Comparison of ENCODE assay signal across 10 cellular contexts in the genomic region with DNA sequence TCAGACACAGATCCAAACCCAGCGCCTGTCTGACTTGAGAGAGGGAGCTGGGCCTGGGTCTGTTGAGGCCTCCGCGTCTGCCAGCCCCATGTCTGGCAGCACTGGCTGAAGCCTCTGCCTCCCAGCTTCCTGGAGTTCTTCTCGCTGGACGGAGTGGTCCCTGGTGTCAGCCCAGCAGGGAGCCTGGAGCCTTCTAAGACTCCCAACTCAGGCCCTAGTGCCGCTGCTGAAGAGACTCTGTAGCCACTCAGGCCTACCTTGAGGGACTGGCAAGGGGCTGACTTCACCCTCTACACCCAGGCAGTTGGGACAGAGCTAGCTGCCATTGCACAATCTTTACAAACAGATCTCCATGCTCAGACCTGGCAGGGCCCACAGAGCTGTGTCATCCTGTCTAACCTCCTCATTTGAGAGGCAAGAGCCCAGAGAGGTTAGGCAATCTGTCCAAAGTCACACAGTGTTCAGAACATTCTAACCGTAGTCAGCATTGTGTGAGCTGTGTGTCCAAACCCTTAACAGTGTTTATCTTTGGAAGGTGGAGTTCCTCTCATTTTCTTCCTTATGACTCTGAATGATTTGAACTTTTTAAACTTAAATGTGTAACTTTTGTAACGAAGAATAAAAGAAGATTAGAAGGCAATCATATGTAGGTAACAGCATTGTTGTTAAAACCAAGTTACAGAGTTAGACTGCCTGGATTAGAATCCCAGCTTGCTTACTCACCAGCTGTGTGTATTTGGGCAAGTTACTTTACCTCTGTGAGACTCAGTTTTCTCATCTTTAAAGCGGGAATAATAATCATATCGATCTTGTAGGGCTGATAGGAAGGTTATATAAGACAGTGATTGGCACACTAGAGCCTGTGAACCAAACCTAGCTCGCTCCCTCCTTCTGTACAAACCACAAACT. TPM values are rescaled to one million over a fixed set of nuclear protein-coding genes. Genes with fewer than 3 reads are reported as not detected.
DNase-seq lines count a peak whose midpoint lies in the region; ATAC-seq, FAIRE-seq and TF ChIP-seq lines count a peak whose summit lies in the region.
"Had no signal": no experiment of that assay in that cellular context is flagged by ENCODE, and none has a peak within 500 bp of the region (broad histone marks: within the 10 kb centered on the region; RNA-seq: fewer than 3 reads in every experiment).

No MANE protein-coding gene starts in this region.

- peak overlapping the region; percentile 96 for H3K27ac Mint-ChIP-seq in Caco-2 (ENCODE audit: unreplicated experiment)

- FAIRE-seq in frontal cortex (lab: Jason Lieb, UNC) = no peak
- FAIRE-seq: pancreas had no signal

- H3K27me3 Mint-ChIP-seq in Caco-2 (ENCODE audit: insufficient read depth, unreplicated experiment) = no peaks in the 10 kb centered on the region

- peaks cover 21% of the 10 kb centered on the region for H3K36me3 Mint-ChIP-seq in Caco-2 (ENCODE audit: insufficient read depth, unreplicated experiment)

- H3K27me3 ChIP-seq in Caco-2 (replicated peaks; ENCODE audit: control insufficient read depth, insufficient read depth, low read length) = no peaks in the 10 kb centered on the region
- H3K27me3 ChIP-seq in Panc1 (ENCODE audit: control insufficient read depth, insufficient read depth, low read length) = no peaks in the 10 kb centered on the region
- no peaks in the 10 kb centered on the region for H3K27me3 ChIP-seq in prostate gland (replicated peaks; ENCODE audit: insufficient read depth)
- H3K27me3 ChIP-seq: pancreas had no signal

- no peak overlapping the region for H3K4me3 ChIP-seq in Caco-2 (ENCODE audit: low read depth, low read length)
- H3K4me3 ChIP-seq in Panc1 (ENCODE audit: low read depth in 2 of 2, low read length in 2 of 2) = no peak overlapping the region
- H3K4me3 ChIP-seq in prostate gland = no peak overlapping the region
- H3K4me3 ChIP-seq: pancreas had no signal

- POLR2A ChIA-PET in Caco-2 (lab: Charles Lee) = interaction anchor here (0.6 to 1.7 kb wide), 4 partner anchors 10 to 124 kb away, joined by 3 to 6 read pairs (median 6); no protein-coding TSS in a partner anchor
- POLR2A ChIA-PET in Panc1 (lab: Charles Lee) = no interaction called here

- H3K4me1 ChIP-seq in Caco-2 = peaks cover 76% of the 10 kb centered on the region
- peaks cover 80% of the 10 kb centered on the region for H3K4me1 ChIP-seq in Panc1 (ENCODE audit: control insufficient read depth, insufficient read depth, low read length)
- H3K4me1 ChIP-seq in prostate gland (replicated peaks) = peaks cover 20% of the 10 kb centered on the region

- peak; percentile 70 to 75 for DNase-seq in Caco-2
- DNase-seq in Panc1 (ENCODE audit: low read depth, low spot score) = no peak
- DNase-seq in fibroblast of peridontal ligament (ENCODE audit: extremely low read depth) = peak; percentile 92
- DNase-seq in prostate gland (ENCODE audit: low spot score) = peak; percentile 90
- no peak for DNase-seq in stimulated activated naive CD4-positive, alpha-beta T cell (lab: John Stamatoyannopoulos, UW)
- DNase-seq in activated CD4-positive, CD25-positive, alpha-beta regulatory T cell treated with anti-CD3 and anti-CD28 coated beads, Interleukin-2, amount 50 U/mL, for 72 hours = no peak
- no peak for DNase-seq in frontal cortex (ENCODE audit: low spot score in 2 of 2)
- DNase-seq in stimulated activated CD4-positive, alpha-beta T cell treated with anti-CD3 and anti-CD28 coated beads, Interleukin-2, amount 100 ng/mL, for 48 hours = no peak
- DNase-seq: NCI-H146 had no signal

- CTCF ChIA-PET in Caco-2 (lab: Charles Lee) = interaction anchor here (0.5 to 1.0 kb wide), 3 partner anchors 22 to 125 kb away, joined by 3 to 4 read pairs (median 3); no protein-coding TSS in a partner anchor
- CTCF ChIA-PET in Panc1 (lab: Charles Lee) = interaction anchor here (0.6 to 0.7 kb wide), 2 partner anchors 61 to 323 kb away, joined by 3 read pairs; no protein-coding TSS in a partner anchor

- no peaks in the 10 kb centered on the region for H3K9me3 Mint-ChIP-seq in Caco-2 (ENCODE audit: unreplicated experiment)

- ATAC-seq in Panc1 = no peak
- ATAC-seq: pancreas had no signal

- TF ChIP-seq CTCF in Caco-2 (IDR thresholded peaks at IDR 0.05; ENCODE audit: insufficient read depth in 1 of 2, low read depth in 1 of 2, low read length in 1 of 2, severe bottlenecking in 1 of 2, unreplicated experiment in 1 of 2) = no peak
- TF ChIP-seq CTCF in Panc1 (IDR thresholded peaks at IDR 0.05) = no peak
- TF ChIP-seq CTCF in prostate gland (IDR thresholded peaks at IDR 0.05) = no peak

- H3K9me3 ChIP-seq in Caco-2 = no peaks in the 10 kb centered on the region
- no peaks in the 10 kb centered on the region for H3K9me3 ChIP-seq in Panc1 (ENCODE audit: control insufficient read depth, insufficient read depth, low read depth, low read length)
- H3K9me3 ChIP-seq in prostate gland = no peaks in the 10 kb centered on the region
- H3K9me3 ChIP-seq: pancreas had no signal

- in situ Hi-C loops in Panc1 (cut with HindIII; ENCODE audit: low pct_unique_long_range_greater_than_20kb, low sequenced_read_pairs) = no loop called here

- H3K4me1 Mint-ChIP-seq in Caco-2 (ENCODE audit: low read depth, unreplicated experiment) = peaks cover 32% of the 10 kb centered on the region

- no TSS peak for BruUV-seq in Caco-2 (replicated peaks; lab: Mats Ljungman, UMichigan)
- no TSS peak for BruUV-seq in Panc1 (replicated peaks; lab: Mats Ljungman, UMichigan)

- TF ChIP-seq POLR2A in prostate gland (IDR thresholded peaks at IDR 0.05) = no peak

- WGBS in prostate gland = 73% methylated on average over 11 of the region's 11 CpGs

- H3K36me3 ChIP-seq in Caco-2 (ENCODE audit: control insufficient read depth, insufficient read depth, low read length) (no peaks in the 10 kb centered on the region), Panc1 (ENCODE audit: control insufficient read depth, insufficient read depth, low read length) (peaks cover 2% of the 10 kb centered on the region; the same call in 1 of the 2 replicates), prostate gland (no peaks in the 10 kb centered on the region)
- H3K36me3 ChIP-seq: pancreas had no signal

- H3K4me3 Mint-ChIP-seq in Caco-2 (ENCODE audit: unreplicated experiment) = no peak overlapping the region

- H3K27ac ChIP-seq in Panc1 (ENCODE audit: low read length) = peak overlapping the region; percentile 99
- peak overlapping the region; percentile 98 to 100 for H3K27ac ChIP-seq in prostate gland

- intact Hi-C loops in Caco-2 (cut with micrococcal nuclease; ENCODE audit: unreplicated experiment) (no loop called here), Panc1 (cut with micrococcal nuclease; ENCODE audit: unreplicated experiment) (loop anchor here (5.0 to 10.0 kb wide), 2 partner anchors 82 to 129 kb away; no protein-coding TSS in a partner anchor), prostate gland (cut with DNase I) (loop anchor here (5.0 kb wide), 1 partner anchor 62 kb away; no protein-coding TSS in a partner anchor)

RNA-seq across cellular contexts. Expression of a gene that starts 4.6 kb away (rescaled TPM):
- total RNA-seq in Caco-2 (2022) (28.3 and 29.2 TPM in 2 replicates), Panc1 (2021; ENCODE audit: unreplicated experiment) (79.9 TPM), prostate gland (100 to 1,000 TPM; 559 to 659 TPM), frontal cortex (32.2 TPM)
- 65.0 TPM for polyA plus RNA-seq in Panc1 (2012; ENCODE audit: insufficient read length)

RNA-seq across cellular contexts. Expression of a gene that starts 58.5 kb away (rescaled TPM):
- total RNA-seq in Caco-2 (2022) (152 and 161 TPM in 2 replicates), Panc1 (2021; ENCODE audit: unreplicated experiment) (206 TPM), prostate gland (100 to 1,000 TPM; 228 to 380 TPM), frontal cortex (33.0 TPM)
- 419 TPM for polyA plus RNA-seq in Panc1 (2012; ENCODE audit: insufficient read length)

Comparison
In these comparisons a context has a peak if more than half of its experiments do, and no peak if none do; other contexts are left out.
1. DNase-seq: peak in Caco-2 (2 of 2), fibroblast of peridontal ligament (single experiment) and prostate gland (single experiment); none in Panc1 (single experiment), stimulated activated naive CD4-positive, alpha-beta T cell (0 of 6), activated CD4-positive, CD25-positive, alpha-beta regulatory T cell treated with anti-CD3 and anti-CD28 coated beads, Interleukin-2, amount 50 U/mL, for 72 hours (single experiment), frontal cortex (0 of 2) and stimulated activated CD4-positive, alpha-beta T cell treated with anti-CD3 and anti-CD28 coated beads, Interleukin-2, amount 100 ng/mL, for 48 hours (0 of 2).